ENCODE assay signal across 9 cellular contexts in genomic region chr1:155256101-155256852, GRCh38. TPM values are rescaled to one million over a fixed set of nuclear protein-coding genes. Genes with fewer than 3 reads are reported as not detected.
DNase-seq lines count a peak whose midpoint lies in the region; ATAC-seq, FAIRE-seq and TF ChIP-seq lines count a peak whose summit lies in the region.
"Had no signal": no experiment of that assay in that cellular context is flagged by ENCODE, and none has a peak within 500 bp of the region (broad histone marks: within the 10 kb centered on the region; RNA-seq: fewer than 3 reads in every experiment).

No MANE protein-coding gene starts in this region.

- H3K9me3 ChIP-seq in OCI-LY1 (ENCODE audit: low read length) = no peaks in the 10 kb centered on the region
- no peaks in the 10 kb centered on the region for H3K9me3 ChIP-seq in H1 (ENCODE audit: insufficient read depth in 2 of 2, low read depth in 1 of 2, low read length in 1 of 2)

- no peaks in the 10 kb centered on the region for H3K9me2 ChIP-seq in OCI-LY1 (ENCODE audit: low read depth, low read length)

- H4K8ac ChIP-seq in H1 (ENCODE audit: extremely low read depth, insufficient read depth, low read length) = no peak overlapping the region; the same call in 1 of the 2 replicates

- H3K36me3 ChIP-seq in OCI-LY1 (ENCODE audit: insufficient read depth, low read length) (peaks cover 21% of the 10 kb centered on the region; the same call in 1 of the 2 replicates), H1 (ENCODE audit: control insufficient read depth in 2 of 4, insufficient read depth in 4 of 4, low read length in 3 of 4) (peaks cover 0 to 6% (median 2%) of the 10 kb centered on the region in 4 experiments; a peak in 2 of 8 replicates)

- no peak overlapping the region for H3K14ac ChIP-seq in H1 (ENCODE audit: insufficient read length)

- no peak overlapping the region for H4K5ac ChIP-seq in H1 (ENCODE audit: insufficient read length, low read depth, low read length)

- H2BK120ac ChIP-seq in H1 (replicated peaks; ENCODE audit: low read depth, low read length) = no peak overlapping the region

- TF ChIP-seq RAD21 in H1 (IDR thresholded peaks at IDR 0.05 in 1 of 2, conservative IDR thresholded peaks at IDR 0.05 in 1 of 2; ENCODE audit: low read depth in 2 of 2, low read length in 2 of 2) = no peak

- no peak for TF ChIP-seq EP300 in H1 (IDR thresholded peaks at IDR 0.05; ENCODE audit: borderline replicate concordance in 1 of 2, low read depth in 2 of 2, low read length in 2 of 2)

- H3K9ac ChIP-seq in OCI-LY1 (ENCODE audit: low read length) (peak overlapping the region; percentile 68; the same call in 1 of the 2 replicates), H1 (replicated peaks in 1 of 4; ENCODE audit: extremely low read depth in 1 of 4, low read depth in 3 of 4, low read length in 3 of 4) (no peak overlapping the region; a peak in 1 of 7 replicates)

- H3K4me3 ChIP-seq in AG04449 (ENCODE audit: low read depth, low read length) (peak overlapping the region; percentile 81), OCI-LY1 (ENCODE audit: low read depth, low read length, poor library complexity, severe bottlenecking) (peak overlapping the region; percentile 72), H1 (ENCODE audit: extremely low read depth in 1 of 4, insufficient read depth in 2 of 4, low read depth in 3 of 4, low read length in 4 of 4) (peak overlapping the region; percentile 57 to 91 (median 76); a peak in 5 of 8 replicates)

- H2BK20ac ChIP-seq in H1 (ENCODE audit: low read length) = no peak overlapping the region

- H3K27ac Mint-ChIP-seq in naive thymus-derived CD8-positive, alpha-beta T cell = peak overlapping the region; percentile 5 to 83 (median 62)

- DNase-seq in AG04449 (ENCODE audit: low read depth, low spot score) (no peak), H1 (ENCODE audit: low read depth in 1 of 2, low spot score in 2 of 2) (peak in 1 of 2 experiments; percentile 48), NCI-H1436 (lab: John Stamatoyannopoulos, UW) (no peak), pons (ENCODE audit: low spot score) (no peak), putamen (ENCODE audit: low spot score) (no peak)
- DNase-seq in naive thymus-derived CD8-positive, alpha-beta T cell = no peak

- H3K4me1 Mint-ChIP-seq in naive thymus-derived CD8-positive, alpha-beta T cell = peaks cover 23 to 52% (median 42%) of the 10 kb centered on the region in 4 donors

- 0 out of 2 replicates have a peak overlapping the region, but pooled peaks have one; percentile 27 for H2BK12ac ChIP-seq in H1 (ENCODE audit: low read depth, low read length)

- POLR2A ChIA-PET in AG04449 (lab: Yijun Ruan, JAX) (no interaction called here), H1 (lab: Charles Lee; ENCODE audit: partially characterized antibody) (interaction anchor here (0.5 to 3.0 kb wide), 13 partner anchors 9 to 1421 kb away, joined by 3 to 19 read pairs (median 6); partner anchors contain the start of genes CLK2, HCN3, MTX1 and RUSC1)
- POLR2A ChIA-PET in naive thymus-derived CD8-positive, alpha-beta T cell (lab: Charles Lee) = interaction anchor here (1.0 to 1.8 kb wide), 4 partner anchors 10 to 82 kb away, joined by 3 to 9 read pairs (median 6); partner anchors contain the start of gene TRIM46

- CTCF ChIA-PET in AG04449 (lab: Yijun Ruan, JAX) (interaction anchor here (0.7 to 11.3 kb wide), 7 partner anchors 9 to 83 kb away, joined by 3 to 253 read pairs (median 7); partner anchors contain the start of genes CLK2, HCN3, KRTCAP2 and RUSC1), H1 (lab: Charles Lee; ENCODE audit: partially characterized antibody) (interaction anchor here (0.8 to 15.2 kb wide), 7 partner anchors 9 to 66 kb away, joined by 3 to 227 read pairs (median 5); partner anchors contain the start of genes CLK2, FDPS and RUSC1)

- H3K56ac ChIP-seq in H1 (replicated peaks; ENCODE audit: insufficient read length, low read depth, low read length) = no peak overlapping the region

- no peak for FAIRE-seq in H1 (lab: Jason Lieb, UNC)

- WGBS in H1 (ENCODE audit: extremely low coverage in 1 of 2, insufficient coverage in 1 of 2, insufficient read length in 1 of 2, insufficient replicate concordance in 2 of 2, low coverage in 1 of 2, low lambda C conversion rate in 2 of 2, missing lambda C conversion rate in 1 of 2), 2 experiments = 86% methylated on average over 19 of the region's 19 CpGs; no CpG with 5 or more reads in 1 of the 2 experiments

- H3K79me1 ChIP-seq in H1 (ENCODE audit: low read depth, low read length) = peaks cover 4% of the 10 kb centered on the region; the same call in 1 of the 2 replicates

- peak overlapping the region; percentile 41 for H4K91ac ChIP-seq in H1 (replicated peaks; ENCODE audit: insufficient read length, low read length)

- TF ChIP-seq CTCF in AG04449 (IDR thresholded peaks at IDR 0.05; ENCODE audit: insufficient read depth, low read length, missing control alignments) (no peak), OCI-LY1 (IDR thresholded peaks at IDR 0.05; ENCODE audit: low read length) (no peak), H1 (IDR thresholded peaks at IDR 0.05; ENCODE audit: control extremely low read depth in 1 of 3, insufficient read depth in 1 of 3, low read depth in 1 of 3, low read length in 3 of 3) (no peak)

- no peak for TF ChIP-seq POLR2A in H1 (IDR thresholded peaks at IDR 0.05; ENCODE audit: control extremely low read depth in 1 of 2, low read depth in 2 of 2, low read length in 2 of 2)

- H3K4ac ChIP-seq in H1 (replicated peaks; ENCODE audit: insufficient read length, low read depth, low read length) = peak overlapping the region; percentile 51

- peaks cover 0 to 47% (median 4%) of the 10 kb centered on the region in 3 donors for H3K36me3 Mint-ChIP-seq in naive thymus-derived CD8-positive, alpha-beta T cell

- H3K23me2 ChIP-seq in H1 (ENCODE audit: low read depth, low read length) = peaks cover 12% of the 10 kb centered on the region; the same call in 1 of the 2 replicates

- H3K79me2 ChIP-seq in OCI-LY1 (ENCODE audit: insufficient read depth, low read length) (peaks cover 5% of the 10 kb centered on the region; the same call in 1 of the 2 replicates), H1 (ENCODE audit: control insufficient read depth in 1 of 2, insufficient read depth in 2 of 2, low read length in 2 of 2) (peaks cover 0 to 14% of the 10 kb centered on the region in 2 experiments; a peak in 1 of 4 replicates)

- H3K4me2 ChIP-seq in OCI-LY1 (ENCODE audit: low read length) = peak overlapping the region; percentile 86
- H3K4me2 ChIP-seq in H1 (ENCODE audit: insufficient read depth in 1 of 2, low read depth in 2 of 2, low read length in 2 of 2) = peak overlapping the region; percentile 79 to 88

- peak overlapping the region; percentile 57 for H3K27ac ChIP-seq in OCI-LY1 (ENCODE audit: low read depth, low read length, poor library complexity, severe bottlenecking)
- H3K27ac ChIP-seq in H1 (ENCODE audit: low read depth, low read length) = no peak overlapping the region

- H3K27me3 ChIP-seq in OCI-LY1 (ENCODE audit: insufficient read depth, low read length) (no peaks in the 10 kb centered on the region), H1 (replicated peaks in 1 of 4; ENCODE audit: control insufficient read depth in 3 of 4, extremely low read depth in 1 of 4, insufficient read depth in 3 of 4, low read length in 3 of 4) (no peaks in the 10 kb centered on the region)

- H2BK5ac ChIP-seq in H1 (ENCODE audit: low read depth, low read length) = no peak overlapping the region; the same call in 1 of the 2 replicates

- no peaks in the 10 kb centered on the region for H3K27me3 Mint-ChIP-seq in naive thymus-derived CD8-positive, alpha-beta T cell

- no peaks in the 10 kb centered on the region for H3K9me3 Mint-ChIP-seq in naive thymus-derived CD8-positive, alpha-beta T cell

- ATAC-seq in naive thymus-derived CD8-positive, alpha-beta T cell = no peak
- ATAC-seq in HG02610 (IDR thresholded peaks at IDR 0.05; ENCODE audit: unreplicated experiment) = no peak

- no peak overlapping the region for H2AK5ac ChIP-seq in H1 (ENCODE audit: low read depth, low read length)

- H4K20me1 ChIP-seq in OCI-LY1 (ENCODE audit: insufficient read depth, low read length) (no peaks in the 10 kb centered on the region), H1 (replicated peaks in 1 of 2; ENCODE audit: control insufficient read depth in 1 of 2, insufficient read depth in 2 of 2, low read length in 2 of 2) (peaks cover 0 to 4% of the 10 kb centered on the region in 2 experiments)

- no peak overlapping the region for H3K23ac ChIP-seq in H1 (ENCODE audit: insufficient read length)

- no peak overlapping the region for H3K18ac ChIP-seq in H1 (ENCODE audit: extremely low read depth, low read length)

- peak overlapping the region; percentile 59 to 87 (median 82) for H3K4me3 Mint-ChIP-seq in naive thymus-derived CD8-positive, alpha-beta T cell

- no peaks in the 10 kb centered on the region for H3F3A ChIP-seq in OCI-LY1 (ENCODE audit: insufficient read depth, low read length)

- H2AFZ ChIP-seq in OCI-LY1 (ENCODE audit: low read length) (no peak overlapping the region), H1 (ENCODE audit: low read length) (no peak overlapping the region)

- no peak overlapping the region; the same call in 1 of the 2 replicates for H2BK15ac ChIP-seq in H1 (ENCODE audit: low read length)

- H3K4me1 ChIP-seq in OCI-LY1 (ENCODE audit: insufficient read depth, low read length, severe bottlenecking) = peaks cover 36% of the 10 kb centered on the region
- H3K4me1 ChIP-seq in H1 (replicated peaks in 1 of 4; ENCODE audit: control insufficient read depth in 3 of 4, insufficient read depth in 4 of 4, low read length in 3 of 4) = peaks cover 6 to 25% (median 17%) of the 10 kb centered on the region in 4 experiments

RNA-seq across cellular contexts. Expression of gene ENTREP3, which starts 1.0 kb away (rescaled TPM):
- 52.2 and 55.4 TPM in 2 replicates for total RNA-seq in H1 (2021; fragmentation: NEBNext Ultra II Directional; extraction: Animal tissue kit (Norgen Biotek cat#: 25700))
- 22.8 and 39.1 TPM in 2 replicates for polyA plus RNA-seq in H1 (2011; rRNA removed)
- 16.5 TPM for polyA plus RNA-seq in H1 (2011; cell fraction: cytosol; rRNA removed)
- polyA plus RNA-seq in H1 (2011; cell fraction: nucleus; rRNA removed) = 58.2 TPM
- polyA plus RNA-seq in H1 (2012, experiment 1 of 2) = 39.5 to 52.0 TPM (median 47.1 TPM) in 4 replicates
- 47.8 TPM for polyA plus RNA-seq in H1 (2012, experiment 2 of 2)
- polyA plus RNA-seq in H1 (2013, experiment 1 of 2) = 38.5 TPM
- 41.8 TPM for polyA plus RNA-seq in H1 (2013, experiment 2 of 2)
- polyA minus RNA-seq in H1 (2011; rRNA and poly(A)+ RNA removed) = 8.3 and 11.1 TPM in 2 replicates
- polyA minus RNA-seq in H1 (2011; cell fraction: cytosol; rRNA and poly(A)+ RNA removed) = 22.6 TPM
- 19.6 TPM for polyA minus RNA-seq in H1 (2011; cell fraction: nucleus; rRNA and poly(A)+ RNA removed)
- total RNA-seq in naive thymus-derived CD8-positive, alpha-beta T cell = 10 to 100 TPM; 10.7 to 13.5 TPM
- 1 to 10 TPM; 1.8 to 2.5 (median 2.3) TPM for polyA plus RNA-seq in naive thymus-derived CD8-positive, alpha-beta T cell

RNA-seq across cellular contexts. Expression of gene SCAMP3, which starts 5.9 kb away (rescaled TPM):
- 48.9 and 50.0 TPM in 2 replicates for total RNA-seq in H1 (2021; fragmentation: NEBNext Ultra II Directional; extraction: Animal tissue kit (Norgen Biotek cat#: 25700))
- polyA plus RNA-seq in H1 (2011; rRNA removed) = 143 and 151 TPM in 2 replicates
- polyA plus RNA-seq in H1 (2011; cell fraction: cytosol; rRNA removed) = 87.8 TPM
- 85.4 TPM for polyA plus RNA-seq in H1 (2011; cell fraction: nucleus; rRNA removed)
- 44.1 to 56.0 TPM (median 54.1 TPM) in 4 replicates for polyA plus RNA-seq in H1 (2012, experiment 1 of 2)
- polyA plus RNA-seq in H1 (2012, experiment 2 of 2) = 104 TPM
- 63.7 TPM for polyA plus RNA-seq in H1 (2013, experiment 1 of 2)
- 73.0 TPM for polyA plus RNA-seq in H1 (2013, experiment 2 of 2)
- polyA minus RNA-seq in H1 (2011; rRNA and poly(A)+ RNA removed) = 54.5 and 60.6 TPM in 2 replicates
- polyA minus RNA-seq in H1 (2011; cell fraction: cytosol; rRNA and poly(A)+ RNA removed) = 35.5 TPM
- 21.9 TPM for polyA minus RNA-seq in H1 (2011; cell fraction: nucleus; rRNA and poly(A)+ RNA removed)
- total RNA-seq in naive thymus-derived CD8-positive, alpha-beta T cell = 100 to 1,000 TPM in 1 of 2 experiments, 10 to 100 TPM in 1; 93.3 to 105 TPM
- 100 to 1,000 TPM; 124 to 189 (median 138) TPM for polyA plus RNA-seq in naive thymus-derived CD8-positive, alpha-beta T cell

RNA-seq across cellular contexts. Expression of gene CLK2, which starts 17.0 kb away (rescaled TPM):
- total RNA-seq in H1 (2021; fragmentation: NEBNext Ultra II Directional; extraction: Animal tissue kit (Norgen Biotek cat#: 25700)) = 58.2 and 62.2 TPM in 2 replicates
- polyA plus RNA-seq in H1 (2011; rRNA removed) = 76.0 and 98.8 TPM in 2 replicates
- 73.0 TPM for polyA plus RNA-seq in H1 (2011; cell fraction: cytosol; rRNA removed)
- polyA plus RNA-seq in H1 (2011; cell fraction: nucleus; rRNA removed) = 458 TPM
- polyA plus RNA-seq in H1 (2012, experiment 1 of 2) = 49.9 to 84.8 TPM (median 77.3 TPM) in 4 replicates
- polyA plus RNA-seq in H1 (2012, experiment 2 of 2) = 31.5 TPM
- 59.7 TPM for polyA plus RNA-seq in H1 (2013, experiment 1 of 2)
- 53.7 TPM for polyA plus RNA-seq in H1 (2013, experiment 2 of 2)
- polyA minus RNA-seq in H1 (2011; rRNA and poly(A)+ RNA removed) = 74.1 and 100 TPM in 2 replicates
- 37.4 TPM for polyA minus RNA-seq in H1 (2011; cell fraction: cytosol; rRNA and poly(A)+ RNA removed)
- polyA minus RNA-seq in H1 (2011; cell fraction: nucleus; rRNA and poly(A)+ RNA removed) = 107 TPM
- total RNA-seq in naive thymus-derived CD8-positive, alpha-beta T cell = 100 to 1,000 TPM; 115 to 134 TPM
- polyA plus RNA-seq in naive thymus-derived CD8-positive, alpha-beta T cell = 10 to 100 TPM; 11.3 to 22.6 (median 12.9) TPM

RNA-seq across cellular contexts. Expression of gene HCN3, which starts 21.0 kb away (rescaled TPM):
- total RNA-seq in H1 (2021; fragmentation: NEBNext Ultra II Directional; extraction: Animal tissue kit (Norgen Biotek cat#: 25700)) = 5.5 and 6.4 TPM in 2 replicates
- polyA plus RNA-seq in H1 (2011; rRNA removed) = 7.3 and 8.8 TPM in 2 replicates
- 8.3 TPM for polyA plus RNA-seq in H1 (2011; cell fraction: cytosol; rRNA removed)
- polyA plus RNA-seq in H1 (2011; cell fraction: nucleus; rRNA removed) = 41.0 TPM
- polyA plus RNA-seq in H1 (2012, experiment 1 of 2) = 6.4 to 8.9 TPM (median 6.9 TPM) in 4 replicates
- polyA plus RNA-seq in H1 (2012, experiment 2 of 2) = 3.6 TPM
- 4.6 TPM for polyA plus RNA-seq in H1 (2013, experiment 1 of 2)
- 4.7 TPM for polyA plus RNA-seq in H1 (2013, experiment 2 of 2)
- 4.7 and 8.4 TPM in 2 replicates for polyA minus RNA-seq in H1 (2011; rRNA and poly(A)+ RNA removed)
- polyA minus RNA-seq in H1 (2011; cell fraction: cytosol; rRNA and poly(A)+ RNA removed) = 2.5 TPM
- polyA minus RNA-seq in H1 (2011; cell fraction: nucleus; rRNA and poly(A)+ RNA removed) = 7.1 TPM
- total RNA-seq in naive thymus-derived CD8-positive, alpha-beta T cell = 1 to 10 TPM; 3.9 to 4.1 TPM
- polyA plus RNA-seq in naive thymus-derived CD8-positive, alpha-beta T cell = under 1 TPM in 2 of 3 donors, not detected in 1; 0.20 to 0.51 TPM

RNA-seq across cellular contexts. Expression of gene PKLR, which starts 45.0 kb away (rescaled TPM):
- total RNA-seq in H1 (2021; fragmentation: NEBNext Ultra II Directional; extraction: Animal tissue kit (Norgen Biotek cat#: 25700)) = 2.3 and 2.4 TPM in 2 replicates
- 7.5 and 9.9 TPM in 2 replicates for polyA plus RNA-seq in H1 (2011; rRNA removed)
- 7.1 TPM for polyA plus RNA-seq in H1 (2011; cell fraction: cytosol; rRNA removed)
- 8.5 TPM for polyA plus RNA-seq in H1 (2011; cell fraction: nucleus; rRNA removed)
- 2.9 to 5.2 TPM (median 4.0 TPM) in 4 replicates for polyA plus RNA-seq in H1 (2012, experiment 1 of 2)
- polyA plus RNA-seq in H1 (2012, experiment 2 of 2) = 4.1 TPM
- polyA plus RNA-seq in H1 (2013, experiment 1 of 2) = 0.93 TPM
- polyA plus RNA-seq in H1 (2013, experiment 2 of 2) = 0.96 TPM
- polyA minus RNA-seq in H1 (2011; rRNA and poly(A)+ RNA removed) = 2.8 and 3.7 TPM in 2 replicates
- polyA minus RNA-seq in H1 (2011; cell fraction: cytosol; rRNA and poly(A)+ RNA removed) = 1.5 TPM
- 1.1 TPM for polyA minus RNA-seq in H1 (2011; cell fraction: nucleus; rRNA and poly(A)+ RNA removed)
- not detected for total RNA-seq in naive thymus-derived CD8-positive, alpha-beta T cell
- not detected for polyA plus RNA-seq in naive thymus-derived CD8-positive, alpha-beta T cell
- total RNA-seq: T-helper 1 cell treated with Interleukin-12 subunit alpha and Interleukin-12 subunit beta and Interleukin-4 antibody, amounts not matched to agents 30 ng/mL and 1 ng/mL, for 36 hours had no signal
